ENCODE assay signal across 13 cellular contexts in the genomic region with DNA sequence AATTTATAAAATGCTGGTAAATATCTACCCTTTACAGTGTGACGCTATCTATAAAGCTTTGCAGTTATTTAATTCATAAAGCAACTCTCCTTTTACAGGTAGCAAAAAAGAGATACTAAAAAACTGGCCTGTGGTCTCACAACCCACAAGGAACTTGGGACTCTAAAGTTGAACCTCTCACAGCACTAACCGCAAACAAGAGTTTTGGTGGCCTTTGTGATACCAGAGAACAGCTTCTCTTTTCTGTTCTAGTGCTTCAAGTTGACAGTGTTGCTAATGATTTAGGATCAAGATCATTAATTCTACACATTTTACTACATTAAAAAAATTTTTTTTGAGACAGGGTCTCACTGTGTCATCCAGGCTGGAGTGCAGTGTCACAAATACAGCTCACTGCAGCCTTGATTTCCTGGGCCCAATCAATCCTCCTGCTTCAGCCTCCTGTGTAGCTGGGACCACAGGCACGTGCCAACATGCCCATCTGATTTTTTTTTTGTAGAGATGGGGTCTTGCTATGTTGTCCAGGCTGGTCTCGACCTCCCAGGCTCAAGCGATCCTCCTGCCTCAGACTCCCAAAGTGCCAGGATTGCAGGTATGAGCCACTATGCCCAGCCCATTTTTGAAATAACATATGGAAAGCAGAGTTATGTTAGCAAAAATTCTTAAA. TPM values are rescaled to one million over a fixed set of nuclear protein-coding genes. Genes with fewer than 3 reads are reported as not detected.
DNase-seq lines count a peak whose midpoint lies in the region; ATAC-seq and TF ChIP-seq lines count a peak whose summit lies in the region.
"Had no signal": no experiment of that assay in that cellular context is flagged by ENCODE, and none has a peak within 500 bp of the region (broad histone marks: within the 10 kb centered on the region; RNA-seq: fewer than 3 reads in every experiment).

No MANE protein-coding gene starts in this region.

- no peak overlapping the region for H3K4me3 Mint-ChIP-seq in progenitor cell of endocrine pancreas (ENCODE audit: low read depth)
- H3K4me3 Mint-ChIP-seq: endodermal cell had no signal

- H3K36me3 Mint-ChIP-seq in progenitor cell of endocrine pancreas (ENCODE audit: insufficient read depth), result no peaks in the 10 kb centered on the region

- H3K9me3 ChIP-seq in SJSA1 (replicated peaks), result no peaks in the 10 kb centered on the region
- no peaks in the 10 kb centered on the region for H3K9me3 ChIP-seq in tibial nerve
- H3K9me3 ChIP-seq: thoracic aorta had no signal

- H3K27ac Mint-ChIP-seq in progenitor cell of endocrine pancreas, result no peak overlapping the region
- H3K27ac Mint-ChIP-seq: endodermal cell had no signal

- no peak for TF ChIP-seq EP300 in tibial nerve (IDR thresholded peaks at IDR 0.05)

- H3K4me1 ChIP-seq in SJSA1 (replicated peaks) (peaks cover 58% of the 10 kb centered on the region), tibial nerve (no peaks in the 10 kb centered on the region)

- peak overlapping the region; percentile 95; the same call in 1 of the 2 replicates for H3K27ac ChIP-seq in SJSA1
- no peak overlapping the region for H3K27ac ChIP-seq in tibial nerve
- H3K27ac ChIP-seq: C4-2B, thoracic aorta had no signal

- ATAC-seq in GM19468 (IDR thresholded peaks at IDR 0.05; ENCODE audit: extremely low read depth, unreplicated experiment), result peak; percentile 70
- ATAC-seq in HG03066 (IDR thresholded peaks at IDR 0.05; ENCODE audit: low read depth, unreplicated experiment), result peak; percentile 67
- ATAC-seq: left ventricle myocardium superior had no signal

- 82 to 89% methylated on average over 5 of the region's 5 CpGs for WGBS in tibial nerve, 2 donors

- peaks cover 3% of the 10 kb centered on the region for H3K9me3 Mint-ChIP-seq in progenitor cell of endocrine pancreas (ENCODE audit: low read depth)

- no peak for TF ChIP-seq CTCF in GM12864 (IDR thresholded peaks at IDR 0.05; ENCODE audit: low read depth, low read length, missing control alignments)
- no peak for TF ChIP-seq CTCF in tibial nerve (IDR thresholded peaks at IDR 0.05)
- TF ChIP-seq CTCF in progenitor cell of endocrine pancreas (IDR thresholded peaks at IDR 0.05; ENCODE audit: unreplicated experiment), result no peak

- no peak for TF ChIP-seq POLR2A in tibial nerve (IDR thresholded peaks at IDR 0.05)

- no peaks in the 10 kb centered on the region for H3K27me3 Mint-ChIP-seq in progenitor cell of endocrine pancreas

- no peaks in the 10 kb centered on the region for H3K4me1 Mint-ChIP-seq in progenitor cell of endocrine pancreas (ENCODE audit: low read depth)

- H3K4me3 ChIP-seq in GM12864 (ENCODE audit: low read depth, low read length) (no peak overlapping the region), SJSA1 (no peak overlapping the region), tibial nerve (no peak overlapping the region)
- H3K4me3 ChIP-seq: thoracic aorta had no signal

- H3K36me3 ChIP-seq in SJSA1, result no peaks in the 10 kb centered on the region
- no peaks in the 10 kb centered on the region for H3K36me3 ChIP-seq in tibial nerve
- H3K36me3 ChIP-seq: thoracic aorta had no signal

- H3K27me3 ChIP-seq in SJSA1 (replicated peaks) (no peaks in the 10 kb centered on the region), tibial nerve (no peaks in the 10 kb centered on the region)

- peak; percentile 71 for DNase-seq in GM12864 (ENCODE audit: low read depth)
- DNase-seq in SJSA1 (ENCODE audit: low read depth in 1 of 2, low spot score in 2 of 2), result no peak
- no peak for DNase-seq in tibial nerve (ENCODE audit: low spot score in 2 of 2)
- DNase-seq in progenitor cell of endocrine pancreas (ENCODE audit: low spot score, unreplicated experiment), result no peak
- DNase-seq in stimulated activated CD8-positive, alpha-beta memory T cell treated with anti-CD3 and anti-CD28 coated beads, Interleukin-4, amount 100 ng/mL, for 48 hours, result no peak
- no peak for DNase-seq in OCI-M2 (lab: John Stamatoyannopoulos, UW; ENCODE audit: unreplicated experiment)
- DNase-seq: endodermal cell, left ventricle myocardium superior, small intestine had no signal

RNA-seq across cellular contexts. Expression of a gene that starts 56.0 kb away (rescaled TPM):
- total RNA-seq in SJSA1 (2014; rRNA removed; shearing (Covaris generic)), result 0.39 TPM in 1 of 2 replicates, not detected in the other
- 1 to 10 TPM; 1.9 to 4.2 (median 3.5) TPM for total RNA-seq in tibial nerve
- total RNA-seq in progenitor cell of endocrine pancreas, result 0.36 and 0.98 TPM in 2 replicates
